Comparison of ENCODE assay signal across 1 cellular context in genomic region chr2:3904061-3904460, GRCh38.
TF ChIP-seq lines count a peak whose summit lies in the region.

No MANE protein-coding gene starts in this region.

TF ChIP-seq in HepG2, 621 proteins besides CTCF, POLR2A, EP300 and RAD21 (continued from another document):
- TF ChIP-seq SMAD9 (CRISPR knock-in tag; IDR thresholded peaks at IDR 0.05): no peak
